2 cellular contexts compared by ENCODE assay signal in the genomic region with DNA sequence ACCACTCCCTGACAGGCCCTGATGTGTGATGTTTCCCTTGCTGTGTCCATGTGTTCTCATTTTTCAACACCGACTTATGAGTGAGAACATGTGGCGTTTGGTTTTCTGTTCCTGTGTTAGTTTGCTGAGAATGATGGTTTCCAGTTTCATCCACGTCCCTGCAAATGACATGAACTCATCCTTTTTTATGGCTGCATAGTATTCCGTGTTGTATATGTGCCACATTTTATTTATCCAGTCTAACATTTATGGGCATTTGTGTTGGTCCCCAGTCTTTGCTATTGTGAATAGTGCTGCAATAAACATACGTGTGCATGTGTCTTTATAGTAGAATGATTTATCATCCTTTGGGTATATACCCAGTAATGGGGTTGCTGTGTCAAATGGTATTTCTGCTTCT.
A peak's percentile ranks its signal among the peaks of the same experiment; 100 is the strongest.
DNase-seq lines count a peak whose midpoint lies in the region; ATAC-seq, FAIRE-seq and TF ChIP-seq lines count a peak whose summit lies in the region.
"Not testable (repeated sequence)": the region's sequence is repeated elsewhere in the genome, so short reads cannot be mapped to it uniquely, and the experiment has no call there.

No MANE protein-coding gene starts in this region.

- not testable (repeated sequence) for H3K4me1 Mint-ChIP-seq in activated CD4-positive, alpha-beta T cell treated with anti-CD3 and anti-CD28 coated beads for 36 hours

- POLR2A ChIA-PET in activated CD4-positive, alpha-beta T cell treated with anti-CD3 and anti-CD28 coated beads for 36 hours (lab: Charles Lee); K562 (lab: Yijun Ruan, JAX): not testable (repeated sequence)

- not testable (repeated sequence) for H3K27ac ChIP-seq in K562 (ENCODE audit: extremely low read depth, low read depth, low read length)

- TF ChIP-seq RAD21 in K562 (CRISPR knock-in tag; conservative IDR thresholded peaks at IDR 0.05 in 1 of 2, IDR thresholded peaks at IDR 0.05 in 1 of 2), result not testable (repeated sequence)

- not testable (repeated sequence) for H3K27me3 Mint-ChIP-seq in activated CD4-positive, alpha-beta T cell treated with anti-CD3 and anti-CD28 coated beads for 36 hours

- H3K4me3 ChIP-seq in K562, result not testable (repeated sequence)

- not testable (repeated sequence) for H3K9ac ChIP-seq in K562 (ENCODE audit: insufficient read depth in 1 of 2, low read depth in 2 of 2, low read length in 2 of 2)

- H4K20me1 ChIP-seq in K562 (replicated peaks; ENCODE audit: control insufficient read depth, insufficient read depth, low read length), result not testable (repeated sequence)

- ATAC-seq in activated CD4-positive, alpha-beta T cell treated with anti-CD3 and anti-CD28 coated beads for 36 hours; K562: not testable (repeated sequence)

- H3K27ac Mint-ChIP-seq in activated CD4-positive, alpha-beta T cell treated with anti-CD3 and anti-CD28 coated beads for 36 hours, result peak overlapping the region; percentile 47

- not testable (repeated sequence) for H2AFZ ChIP-seq in K562 (ENCODE audit: low read depth, low read length)

- H3K4me1 ChIP-seq in K562 (replicated peaks in 1 of 2; ENCODE audit: control insufficient read depth in 2 of 2, insufficient read depth in 2 of 2, low read length in 2 of 2), result not testable (repeated sequence)

- H3K9me3 ChIP-seq in K562 (replicated peaks; ENCODE audit: control insufficient read depth, insufficient read depth, low read depth, low read length), result not testable (repeated sequence)

- CTCF ChIA-PET in activated CD4-positive, alpha-beta T cell treated with anti-CD3 and anti-CD28 coated beads for 36 hours (lab: Charles Lee); K562 (lab: Yijun Ruan, JAX; ENCODE audit: low intra/inter-chr PET ratio): not testable (repeated sequence)

- not testable (repeated sequence) for TF ChIP-seq POLR2A in K562 (conservative IDR thresholded peaks at IDR 0.05)

- 59% methylated on average over 5 of the region's 5 CpGs for WGBS in K562 (ENCODE audit: insufficient coverage, low coverage, missing lambda C conversion rate)

- H3K4me2 ChIP-seq in K562 (ENCODE audit: insufficient read depth, low read length), result not testable (repeated sequence)

- intact Hi-C loops in activated CD4-positive, alpha-beta T cell treated with anti-CD3 and anti-CD28 coated beads for 36 hours (cut with DNase I, micrococcal nuclease); K562 (cut with micrococcal nuclease): not testable (repeated sequence)

- H3K4me3 Mint-ChIP-seq in activated CD4-positive, alpha-beta T cell treated with anti-CD3 and anti-CD28 coated beads for 36 hours, result not testable (repeated sequence)

- not testable (repeated sequence) for BruUV-seq in K562 (replicated peaks; lab: Mats Ljungman, UMichigan)

- peaks cover 29% of the 10 kb centered on the region for H3K9me3 Mint-ChIP-seq in activated CD4-positive, alpha-beta T cell treated with anti-CD3 and anti-CD28 coated beads for 36 hours (ENCODE audit: low read depth)

- H3K27me3 ChIP-seq in K562 (ENCODE audit: control insufficient read depth in 2 of 2, insufficient read depth in 2 of 2, low read length in 2 of 2), result not testable (repeated sequence)

- in situ Hi-C loops in K562 (cut with MboI), result not testable (repeated sequence)

- FAIRE-seq in K562 (lab: Jason Lieb, UNC), result not testable (repeated sequence)

- not testable (repeated sequence) for TF ChIP-seq CTCF in K562 (IDR thresholded peaks at IDR 0.05 in 2 of 3, conservative IDR thresholded peaks at IDR 0.05 in 1 of 3; ENCODE audit: insufficient read depth in 2 of 3, low read depth in 1 of 3, low read length in 3 of 3)

- not testable (repeated sequence) for TF ChIP-seq EP300 in K562 (IDR thresholded peaks at IDR 0.05; ENCODE audit: low read length)

- H3K36me3 ChIP-seq in K562 (ENCODE audit: control insufficient read depth, insufficient read depth, low read length), result not testable (repeated sequence)

- not testable (repeated sequence) for DNase-seq in activated CD4-positive, alpha-beta T cell treated with anti-CD3 and anti-CD28 coated beads for 36 hours; K562 (ENCODE audit: extremely low read depth in 1 of 4, low spot score in 3 of 4)

- H3K36me3 Mint-ChIP-seq in activated CD4-positive, alpha-beta T cell treated with anti-CD3 and anti-CD28 coated beads for 36 hours (ENCODE audit: low read depth), result not testable (repeated sequence)

- not testable (repeated sequence) for H3K9me1 ChIP-seq in K562 (ENCODE audit: control insufficient read depth, insufficient read depth, low read length)

- not testable (repeated sequence) for H3K79me2 ChIP-seq in K562 (ENCODE audit: control insufficient read depth, insufficient read depth, low read length)

TF ChIP-seq in K562, 482 proteins besides CTCF, POLR2A, EP300 and RAD21:
- TF ChIP-seq BCOR (IDR thresholded peaks at IDR 0.05) (peak; percentile 69), CC2D1A (IDR thresholded peaks at IDR 0.05) (0 out of 2 replicates have a peak, but pooled peaks have one; percentile 11), ZNF146 (CRISPR knock-in tag; IDR thresholded peaks at IDR 0.05; ENCODE audit: unreplicated experiment) (peak; percentile 86), RBM25 (IDR thresholded peaks at IDR 0.05; ENCODE audit: low read depth, low read length, severe bottlenecking) (peak; percentile 50), KDM1A (IDR thresholded peaks at IDR 0.05) (peak; percentile 39 to 45; a peak in 2 of 4 replicates)
- TF ChIP-seq, protein P1, sequence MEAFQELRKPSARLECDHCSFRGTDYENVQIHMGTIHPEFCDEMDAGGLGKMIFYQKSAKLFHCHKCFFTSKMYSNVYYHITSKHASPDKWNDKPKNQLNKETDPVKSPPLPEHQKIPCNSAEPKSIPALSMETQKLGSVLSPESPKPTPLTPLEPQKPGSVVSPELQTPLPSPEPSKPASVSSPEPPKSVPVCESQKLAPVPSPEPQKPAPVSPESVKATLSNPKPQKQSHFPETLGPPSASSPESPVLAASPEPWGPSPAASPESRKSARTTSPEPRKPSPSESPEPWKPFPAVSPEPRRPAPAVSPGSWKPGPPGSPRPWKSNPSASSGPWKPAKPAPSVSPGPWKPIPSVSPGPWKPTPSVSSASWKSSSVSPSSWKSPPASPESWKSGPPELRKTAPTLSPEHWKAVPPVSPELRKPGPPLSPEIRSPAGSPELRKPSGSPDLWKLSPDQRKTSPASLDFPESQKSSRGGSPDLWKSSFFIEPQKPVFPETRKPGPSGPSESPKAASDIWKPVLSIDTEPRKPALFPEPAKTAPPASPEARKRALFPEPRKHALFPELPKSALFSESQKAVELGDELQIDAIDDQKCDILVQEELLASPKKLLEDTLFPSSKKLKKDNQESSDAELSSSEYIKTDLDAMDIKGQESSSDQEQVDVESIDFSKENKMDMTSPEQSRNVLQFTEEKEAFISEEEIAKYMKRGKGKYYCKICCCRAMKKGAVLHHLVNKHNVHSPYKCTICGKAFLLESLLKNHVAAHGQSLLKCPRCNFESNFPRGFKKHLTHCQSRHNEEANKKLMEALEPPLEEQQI (IDR thresholded peaks at IDR 0.05), result 0 out of 2 replicates have a peak, but pooled peaks have one; percentile 36
